ENCODE assay signal across 1 cellular context in the genomic region with DNA sequence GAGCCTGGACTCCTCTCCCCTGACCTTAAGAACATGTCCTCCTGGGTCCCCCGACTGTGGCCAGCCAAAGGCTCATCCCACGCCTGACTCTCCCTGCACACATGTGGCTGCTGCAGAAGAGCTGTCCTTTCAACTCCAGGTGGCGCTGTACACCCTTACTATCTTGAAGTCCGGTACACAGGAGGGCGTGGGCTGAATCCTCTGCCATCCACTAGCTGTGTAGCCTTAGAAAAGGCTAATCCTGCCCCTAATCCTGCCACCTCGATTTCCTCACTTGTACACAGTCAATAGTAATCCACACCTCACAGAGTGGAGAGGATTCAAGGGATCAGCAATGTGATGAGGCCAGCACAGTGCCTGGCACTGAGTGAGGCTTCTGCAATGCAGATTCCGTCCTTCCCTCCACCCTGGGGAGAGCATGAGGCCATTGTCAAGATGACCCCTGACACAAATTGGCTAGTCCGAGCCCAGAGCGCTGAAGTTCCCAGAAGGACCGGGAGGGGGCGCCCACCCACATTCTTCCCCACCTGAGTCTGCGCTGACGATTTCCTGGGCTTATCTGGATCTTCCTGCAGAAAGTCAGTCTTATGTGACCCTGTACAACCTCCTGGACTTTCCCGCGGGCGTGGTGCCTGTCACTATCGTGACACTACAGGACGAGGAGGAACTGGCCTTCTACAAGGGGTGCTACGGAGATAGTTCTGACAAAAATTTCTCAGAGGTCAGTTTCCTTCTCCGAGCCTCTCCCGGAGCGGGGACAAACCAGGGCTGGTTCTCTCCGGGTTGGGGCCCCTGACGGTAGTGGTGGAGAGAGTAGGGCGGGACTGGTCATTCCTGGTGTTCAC.
TF ChIP-seq lines count a peak whose summit lies in the region.

No MANE protein-coding gene starts in this region.

TF ChIP-seq in HepG2, 621 proteins besides CTCF, POLR2A, EP300 and RAD21 (continued from another document and continues in another):
- TF ChIP-seq, protein P1, sequence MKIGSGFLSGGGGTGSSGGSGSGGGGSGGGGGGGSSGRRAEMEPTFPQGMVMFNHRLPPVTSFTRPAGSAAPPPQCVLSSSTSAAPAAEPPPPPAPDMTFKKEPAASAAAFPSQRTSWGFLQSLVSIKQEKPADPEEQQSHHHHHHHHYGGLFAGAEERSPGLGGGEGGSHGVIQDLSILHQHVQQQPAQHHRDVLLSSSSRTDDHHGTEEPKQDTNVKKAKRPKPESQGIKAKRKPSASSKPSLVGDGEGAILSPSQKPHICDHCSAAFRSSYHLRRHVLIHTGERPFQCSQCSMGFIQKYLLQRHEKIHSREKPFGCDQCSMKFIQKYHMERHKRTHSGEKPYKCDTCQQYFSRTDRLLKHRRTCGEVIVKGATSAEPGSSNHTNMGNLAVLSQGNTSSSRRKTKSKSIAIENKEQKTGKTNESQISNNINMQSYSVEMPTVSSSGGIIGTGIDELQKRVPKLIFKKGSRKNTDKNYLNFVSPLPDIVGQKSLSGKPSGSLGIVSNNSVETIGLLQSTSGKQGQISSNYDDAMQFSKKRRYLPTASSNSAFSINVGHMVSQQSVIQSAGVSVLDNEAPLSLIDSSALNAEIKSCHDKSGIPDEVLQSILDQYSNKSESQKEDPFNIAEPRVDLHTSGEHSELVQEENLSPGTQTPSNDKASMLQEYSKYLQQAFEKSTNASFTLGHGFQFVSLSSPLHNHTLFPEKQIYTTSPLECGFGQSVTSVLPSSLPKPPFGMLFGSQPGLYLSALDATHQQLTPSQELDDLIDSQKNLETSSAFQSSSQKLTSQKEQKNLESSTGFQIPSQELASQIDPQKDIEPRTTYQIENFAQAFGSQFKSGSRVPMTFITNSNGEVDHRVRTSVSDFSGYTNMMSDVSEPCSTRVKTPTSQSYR (CRISPR knock-in tag; IDR thresholded peaks at IDR 0.05; ENCODE audit: borderline replicate concordance) = no peak
- TF ChIP-seq ZNF776 (CRISPR knock-in tag; IDR thresholded peaks at IDR 0.05) (no peak), PHB2 (IDR thresholded peaks at IDR 0.05; ENCODE audit: partially characterized antibody) (no peak), HDAC2 (CRISPR knock-in tag; IDR thresholded peaks at IDR 0.05) (peak; percentile 18; the same call in 1 of the 2 replicates), ZNF747 (CRISPR knock-in tag; IDR thresholded peaks at IDR 0.05; ENCODE audit: borderline replicate concordance) (0 out of 2 replicates have a peak, but pooled peaks have one; percentile 44), STAG1 (CRISPR knock-in tag; IDR thresholded peaks at IDR 0.05) (peak; percentile 46), XRCC5 (optimal IDR thresholded peaks at IDR 0.05; ENCODE audit: low read length) (peak; percentile 95), ZNF337 (CRISPR knock-in tag; IDR thresholded peaks at IDR 0.05; ENCODE audit: borderline replicate concordance, low read depth) (no peak), ZNF878 (CRISPR knock-in tag; IDR thresholded peaks at IDR 0.05) (no peak), ZNF431 (CRISPR knock-in tag; IDR thresholded peaks at IDR 0.05; ENCODE audit: borderline replicate concordance, low read depth) (no peak), ZNF773 (CRISPR knock-in tag; IDR thresholded peaks at IDR 0.05; ENCODE audit: borderline replicate concordance) (no peak), SOX13 (IDR thresholded peaks at IDR 0.05) (no peak), SOX13 (CRISPR knock-in tag; conservative IDR thresholded peaks at IDR 0.05 in 1 of 2, IDR thresholded peaks at IDR 0.05 in 1 of 2) (no peak), EED (CRISPR knock-in tag; IDR thresholded peaks at IDR 0.05) (no peak), CEBPG (CRISPR knock-in tag; IDR thresholded peaks at IDR 0.05) (no peak), NFE2L1 (CRISPR knock-in tag; IDR thresholded peaks at IDR 0.05; ENCODE audit: borderline replicate concordance) (no peak), HMGA1 (CRISPR knock-in tag; conservative IDR thresholded peaks at IDR 0.05) (no peak), MZF1 (CRISPR knock-in tag; IDR thresholded peaks at IDR 0.05; ENCODE audit: borderline replicate concordance) (no peak), RELA (CRISPR knock-in tag; IDR thresholded peaks at IDR 0.05) (no peak), ZNF607 (CRISPR knock-in tag; IDR thresholded peaks at IDR 0.05; ENCODE audit: borderline replicate concordance) (no peak), ZNF709 (CRISPR knock-in tag; IDR thresholded peaks at IDR 0.05) (no peak), RXRA (CRISPR knock-in tag; IDR thresholded peaks at IDR 0.05) (peak; percentile 88), ZNF160 (CRISPR knock-in tag; IDR thresholded peaks at IDR 0.05) (no peak), ZKSCAN8 (CRISPR knock-in tag; IDR thresholded peaks at IDR 0.05; ENCODE audit: borderline replicate concordance) (no peak), NR2F1 (CRISPR knock-in tag; IDR thresholded peaks at IDR 0.05) (peak; percentile 33 to 44; a peak in 2 of 4 replicates), HIVEP1 (CRISPR knock-in tag; IDR thresholded peaks at IDR 0.05) (no peak), GABPB1 (CRISPR knock-in tag; IDR thresholded peaks at IDR 0.05) (0 out of 2 replicates have a peak, but pooled peaks have one; percentile 22), ZNF136 (CRISPR knock-in tag; IDR thresholded peaks at IDR 0.05; ENCODE audit: low read depth) (no peak), CHD2 (IDR thresholded peaks at IDR 0.05; ENCODE audit: low read depth, low read length) (no peak), CREM (IDR thresholded peaks at IDR 0.05) (no peak), CREM (CRISPR knock-in tag; IDR thresholded peaks at IDR 0.05) (no peak), ERF (CRISPR knock-in tag; IDR thresholded peaks at IDR 0.05) (no peak), BHLHE40 (IDR thresholded peaks at IDR 0.05; ENCODE audit: low read length) (no peak), SIN3A (IDR thresholded peaks at IDR 0.05; ENCODE audit: borderline replicate concordance, low read depth, low read length) (no peak), ZNF207 (IDR thresholded peaks at IDR 0.05; ENCODE audit: borderline replicate concordance) (no peak), PPARG (CRISPR knock-in tag; conservative IDR thresholded peaks at IDR 0.05) (peak; percentile 94), PITX1 (CRISPR knock-in tag; IDR thresholded peaks at IDR 0.05) (peak; percentile 15; the same call in 1 of the 2 replicates)
- TF ChIP-seq, protein P2, sequence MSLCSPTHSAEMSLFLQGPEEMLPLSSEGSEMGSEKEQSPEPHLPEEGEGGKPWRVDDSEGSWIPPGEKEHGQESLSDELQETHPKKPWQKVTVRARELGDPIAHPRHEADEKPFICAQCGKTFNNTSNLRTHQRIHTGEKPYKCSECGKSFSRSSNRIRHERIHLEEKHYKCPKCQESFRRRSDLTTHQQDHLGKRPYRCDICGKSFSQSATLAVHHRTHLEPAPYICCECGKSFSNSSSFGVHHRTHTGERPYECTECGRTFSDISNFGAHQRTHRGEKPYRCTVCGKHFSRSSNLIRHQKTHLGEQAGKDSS (CRISPR knock-in tag; IDR thresholded peaks at IDR 0.05; ENCODE audit: borderline replicate concordance, low read depth) = peak; percentile 55; the same call in 1 of the 2 replicates
- TF ChIP-seq, protein P3, sequence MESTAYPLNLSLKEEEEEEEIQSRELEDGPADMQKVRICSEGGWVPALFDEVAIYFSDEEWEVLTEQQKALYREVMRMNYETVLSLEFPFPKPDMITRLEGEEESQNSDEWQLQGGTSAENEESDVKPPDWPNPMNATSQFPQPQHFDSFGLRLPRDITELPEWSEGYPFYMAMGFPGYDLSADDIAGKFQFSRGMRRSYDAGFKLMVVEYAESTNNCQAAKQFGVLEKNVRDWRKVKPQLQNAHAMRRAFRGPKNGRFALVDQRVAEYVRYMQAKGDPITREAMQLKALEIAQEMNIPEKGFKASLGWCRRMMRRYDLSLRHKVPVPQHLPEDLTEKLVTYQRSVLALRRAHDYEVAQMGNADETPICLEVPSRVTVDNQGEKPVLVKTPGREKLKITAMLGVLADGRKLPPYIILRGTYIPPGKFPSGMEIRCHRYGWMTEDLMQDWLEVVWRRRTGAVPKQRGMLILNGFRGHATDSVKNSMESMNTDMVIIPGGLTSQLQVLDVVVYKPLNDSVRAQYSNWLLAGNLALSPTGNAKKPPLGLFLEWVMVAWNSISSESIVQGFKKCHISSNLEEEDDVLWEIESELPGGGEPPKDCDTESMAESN (CRISPR knock-in tag; conservative IDR thresholded peaks at IDR 0.05) = no peak
- TF ChIP-seq, protein P4, sequence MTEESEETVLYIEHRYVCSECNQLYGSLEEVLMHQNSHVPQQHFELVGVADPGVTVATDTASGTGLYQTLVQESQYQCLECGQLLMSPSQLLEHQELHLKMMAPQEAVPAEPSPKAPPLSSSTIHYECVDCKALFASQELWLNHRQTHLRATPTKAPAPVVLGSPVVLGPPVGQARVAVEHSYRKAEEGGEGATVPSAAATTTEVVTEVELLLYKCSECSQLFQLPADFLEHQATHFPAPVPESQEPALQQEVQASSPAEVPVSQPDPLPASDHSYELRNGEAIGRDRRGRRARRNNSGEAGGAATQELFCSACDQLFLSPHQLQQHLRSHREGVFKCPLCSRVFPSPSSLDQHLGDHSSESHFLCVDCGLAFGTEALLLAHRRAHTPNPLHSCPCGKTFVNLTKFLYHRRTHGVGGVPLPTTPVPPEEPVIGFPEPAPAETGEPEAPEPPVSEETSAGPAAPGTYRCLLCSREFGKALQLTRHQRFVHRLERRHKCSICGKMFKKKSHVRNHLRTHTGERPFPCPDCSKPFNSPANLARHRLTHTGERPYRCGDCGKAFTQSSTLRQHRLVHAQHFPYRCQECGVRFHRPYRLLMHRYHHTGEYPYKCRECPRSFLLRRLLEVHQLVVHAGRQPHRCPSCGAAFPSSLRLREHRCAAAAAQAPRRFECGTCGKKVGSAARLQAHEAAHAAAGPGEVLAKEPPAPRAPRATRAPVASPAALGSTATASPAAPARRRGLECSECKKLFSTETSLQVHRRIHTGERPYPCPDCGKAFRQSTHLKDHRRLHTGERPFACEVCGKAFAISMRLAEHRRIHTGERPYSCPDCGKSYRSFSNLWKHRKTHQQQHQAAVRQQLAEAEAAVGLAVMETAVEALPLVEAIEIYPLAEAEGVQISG (CRISPR knock-in tag; IDR thresholded peaks at IDR 0.05) = peak; percentile 29; the same call in 1 of the 2 replicates
- TF ChIP-seq, protein P5, sequence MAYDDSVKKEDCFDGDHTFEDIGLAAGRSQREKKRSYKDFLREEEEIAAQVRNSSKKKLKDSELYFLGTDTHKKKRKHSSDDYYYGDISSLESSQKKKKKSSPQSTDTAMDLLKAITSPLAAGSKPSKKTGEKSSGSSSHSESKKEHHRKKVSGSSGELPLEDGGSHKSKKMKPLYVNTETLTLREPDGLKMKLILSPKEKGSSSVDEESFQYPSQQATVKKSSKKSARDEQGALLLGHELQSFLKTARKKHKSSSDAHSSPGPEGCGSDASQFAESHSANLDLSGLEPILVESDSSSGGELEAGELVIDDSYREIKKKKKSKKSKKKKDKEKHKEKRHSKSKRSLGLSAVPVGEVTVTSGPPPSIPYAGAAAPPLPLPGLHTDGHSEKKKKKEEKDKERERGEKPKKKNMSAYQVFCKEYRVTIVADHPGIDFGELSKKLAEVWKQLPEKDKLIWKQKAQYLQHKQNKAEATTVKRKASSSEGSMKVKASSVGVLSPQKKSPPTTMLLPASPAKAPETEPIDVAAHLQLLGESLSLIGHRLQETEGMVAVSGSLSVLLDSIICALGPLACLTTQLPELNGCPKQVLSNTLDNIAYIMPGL (CRISPR knock-in tag; IDR thresholded peaks at IDR 0.05; ENCODE audit: borderline replicate concordance in 1 of 2, low read depth in 1 of 2) = peak; percentile 53 to 63; a peak in 2 of 4 replicates
- TF ChIP-seq, protein P6, sequence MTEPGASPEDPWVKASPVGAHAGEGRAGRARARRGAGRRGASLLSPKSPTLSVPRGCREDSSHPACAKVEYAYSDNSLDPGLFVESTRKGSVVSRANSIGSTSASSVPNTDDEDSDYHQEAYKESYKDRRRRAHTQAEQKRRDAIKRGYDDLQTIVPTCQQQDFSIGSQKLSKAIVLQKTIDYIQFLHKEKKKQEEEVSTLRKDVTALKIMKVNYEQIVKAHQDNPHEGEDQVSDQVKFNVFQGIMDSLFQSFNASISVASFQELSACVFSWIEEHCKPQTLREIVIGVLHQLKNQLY (CRISPR knock-in tag; IDR thresholded peaks at IDR 0.05) = no peak
- TF ChIP-seq, protein P7, sequence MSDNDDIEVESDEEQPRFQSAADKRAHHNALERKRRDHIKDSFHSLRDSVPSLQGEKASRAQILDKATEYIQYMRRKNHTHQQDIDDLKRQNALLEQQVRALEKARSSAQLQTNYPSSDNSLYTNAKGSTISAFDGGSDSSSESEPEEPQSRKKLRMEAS (IDR thresholded peaks at IDR 0.05) = no peak
- TF ChIP-seq, protein P8, sequence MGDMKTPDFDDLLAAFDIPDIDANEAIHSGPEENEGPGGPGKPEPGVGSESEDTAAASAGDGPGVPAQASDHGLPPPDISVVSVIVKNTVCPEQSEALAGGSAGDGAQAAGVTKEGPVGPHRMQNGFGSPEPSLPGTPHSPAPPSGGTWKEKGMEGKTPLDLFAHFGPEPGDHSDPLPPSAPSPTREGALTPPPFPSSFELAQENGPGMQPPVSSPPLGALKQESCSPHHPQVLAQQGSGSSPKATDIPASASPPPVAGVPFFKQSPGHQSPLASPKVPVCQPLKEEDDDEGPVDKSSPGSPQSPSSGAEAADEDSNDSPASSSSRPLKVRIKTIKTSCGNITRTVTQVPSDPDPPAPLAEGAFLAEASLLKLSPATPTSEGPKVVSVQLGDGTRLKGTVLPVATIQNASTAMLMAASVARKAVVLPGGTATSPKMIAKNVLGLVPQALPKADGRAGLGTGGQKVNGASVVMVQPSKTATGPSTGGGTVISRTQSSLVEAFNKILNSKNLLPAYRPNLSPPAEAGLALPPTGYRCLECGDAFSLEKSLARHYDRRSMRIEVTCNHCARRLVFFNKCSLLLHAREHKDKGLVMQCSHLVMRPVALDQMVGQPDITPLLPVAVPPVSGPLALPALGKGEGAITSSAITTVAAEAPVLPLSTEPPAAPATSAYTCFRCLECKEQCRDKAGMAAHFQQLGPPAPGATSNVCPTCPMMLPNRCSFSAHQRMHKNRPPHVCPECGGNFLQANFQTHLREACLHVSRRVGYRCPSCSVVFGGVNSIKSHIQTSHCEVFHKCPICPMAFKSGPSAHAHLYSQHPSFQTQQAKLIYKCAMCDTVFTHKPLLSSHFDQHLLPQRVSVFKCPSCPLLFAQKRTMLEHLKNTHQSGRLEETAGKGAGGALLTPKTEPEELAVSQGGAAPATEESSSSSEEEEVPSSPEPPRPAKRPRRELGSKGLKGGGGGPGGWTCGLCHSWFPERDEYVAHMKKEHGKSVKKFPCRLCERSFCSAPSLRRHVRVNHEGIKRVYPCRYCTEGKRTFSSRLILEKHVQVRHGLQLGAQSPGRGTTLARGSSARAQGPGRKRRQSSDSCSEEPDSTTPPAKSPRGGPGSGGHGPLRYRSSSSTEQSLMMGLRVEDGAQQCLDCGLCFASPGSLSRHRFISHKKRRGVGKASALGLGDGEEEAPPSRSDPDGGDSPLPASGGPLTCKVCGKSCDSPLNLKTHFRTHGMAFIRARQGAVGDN (CRISPR knock-in tag; IDR thresholded peaks at IDR 0.05) = peak; percentile 23; the same call in 1 of the 2 replicates
- TF ChIP-seq, protein P9, sequence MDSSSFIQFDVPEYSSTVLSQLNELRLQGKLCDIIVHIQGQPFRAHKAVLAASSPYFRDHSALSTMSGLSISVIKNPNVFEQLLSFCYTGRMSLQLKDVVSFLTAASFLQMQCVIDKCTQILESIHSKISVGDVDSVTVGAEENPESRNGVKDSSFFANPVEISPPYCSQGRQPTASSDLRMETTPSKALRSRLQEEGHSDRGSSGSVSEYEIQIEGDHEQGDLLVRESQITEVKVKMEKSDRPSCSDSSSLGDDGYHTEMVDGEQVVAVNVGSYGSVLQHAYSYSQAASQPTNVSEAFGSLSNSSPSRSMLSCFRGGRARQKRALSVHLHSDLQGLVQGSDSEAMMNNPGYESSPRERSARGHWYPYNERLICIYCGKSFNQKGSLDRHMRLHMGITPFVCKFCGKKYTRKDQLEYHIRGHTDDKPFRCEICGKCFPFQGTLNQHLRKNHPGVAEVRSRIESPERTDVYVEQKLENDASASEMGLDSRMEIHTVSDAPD (CRISPR knock-in tag; IDR thresholded peaks at IDR 0.05) = 0 out of 2 replicates have a peak, but pooled peaks have one; percentile 30
